ENCODE assay signal across 21 cellular contexts in the genomic region with DNA sequence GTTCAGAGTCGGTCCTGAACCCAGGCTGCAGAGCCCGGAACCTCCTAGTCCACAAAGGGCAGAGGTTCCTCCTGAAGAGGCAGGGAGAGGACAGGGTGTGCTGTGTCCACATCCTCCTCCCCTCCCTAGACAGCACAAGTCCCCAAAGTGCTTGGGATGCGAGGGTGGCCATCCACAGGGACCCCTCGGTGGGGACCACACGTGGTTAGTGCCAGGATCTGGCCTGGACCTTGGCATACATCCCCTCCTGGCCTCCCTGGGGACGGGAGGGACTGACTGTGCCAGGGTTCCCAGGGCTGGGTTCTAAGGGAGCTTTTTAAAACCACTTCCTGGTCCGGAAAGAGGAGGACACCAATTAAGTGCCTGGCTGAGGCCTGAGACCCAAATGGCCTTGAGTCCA.
DNase-seq lines count a peak whose midpoint lies in the region; ATAC-seq, FAIRE-seq and TF ChIP-seq lines count a peak whose summit lies in the region.
"Had no signal": no experiment of that assay in that cellular context is flagged by ENCODE, and none has a peak within 500 bp of the region (broad histone marks: within the 10 kb centered on the region; RNA-seq: fewer than 3 reads in every experiment).

No MANE protein-coding gene starts in this region.

- H3K4me3 ChIP-seq in left ventricle myocardium inferior = no peak overlapping the region
- H3K4me3 ChIP-seq: PC-9 had no signal

- TF ChIP-seq CTCF in left ventricle myocardium inferior (IDR thresholded peaks at IDR 0.05; ENCODE audit: borderline replicate concordance) (no peak), neural crest cell (conservative IDR thresholded peaks at IDR 0.05) (no peak)

- H3K36me3 ChIP-seq in left ventricle myocardium inferior = no peaks in the 10 kb centered on the region

- H3K27ac ChIP-seq in left ventricle myocardium inferior (replicated peaks) = peak overlapping the region; percentile 54
- H3K27ac ChIP-seq: C4-2B, PC-9 had no signal

- no peaks in the 10 kb centered on the region for H3K27me3 ChIP-seq in left ventricle myocardium inferior (ENCODE audit: low read depth)

- peaks cover 7% of the 10 kb centered on the region for H3K9me3 ChIP-seq in left ventricle myocardium inferior (replicated peaks)

- ATAC-seq in Right ventricle myocardium inferior = no peak
- ATAC-seq in GM18907 (IDR thresholded peaks at IDR 0.05; ENCODE audit: unreplicated experiment) = no peak

- H3K27ac Mint-ChIP-seq in neural crest cell (ENCODE audit: unreplicated experiment) = peak overlapping the region; percentile 22
- H3K27ac Mint-ChIP-seq: IgD-negative memory B cell had no signal

- peak; percentile 36 for FAIRE-seq in HTR-8/SVneo (lab: Jason Lieb, UNC)
- FAIRE-seq: A204.1 had no signal

- DNase-seq in left ventricle myocardium inferior = no peak
- DNase-seq in Right ventricle myocardium inferior (ENCODE audit: missing footprints) = no peak
- DNase-seq in HTR-8/SVneo (ENCODE audit: insufficient read length, low spot score) = no peak
- DNase-seq in neural crest cell (ENCODE audit: low read depth, low spot score) = no peak
- no peak for DNase-seq in ureter (ENCODE audit: low spot score)
- DNase-seq in posterior vena cava (ENCODE audit: low spot score) = no peak
- DNase-seq: DMS153, DND-41, H7, NCI-H1092, NCI-H1417 treated with DMSO at 0.1 percent for 48 hours, NCI-H1694 treated with DMSO at 0.1 percent for 48 hours, NCI-H2081, NCI-H2227 treated with DMSO at 0.1 percent for 48 hours, NCI-H526 treated with DMSO at 0.1 percent for 48 hours, PC-9, SHP77 had no signal

- H3K4me1 Mint-ChIP-seq in neural crest cell = peaks cover 12% of the 10 kb centered on the region

- no peaks in the 10 kb centered on the region for H3K27me3 Mint-ChIP-seq in neural crest cell (ENCODE audit: low read depth)

- intact Hi-C loops in left ventricle myocardium inferior (cut with micrococcal nuclease) (no loop called here), Right ventricle myocardium inferior (cut with DNase I) (no loop called here), posterior vena cava (cut with DNase I) (no loop called here)

- H3K36me3 Mint-ChIP-seq in neural crest cell (ENCODE audit: low read depth) = no peaks in the 10 kb centered on the region
- H3K36me3 Mint-ChIP-seq: IgD-negative memory B cell had no signal

- H3K4me1 ChIP-seq in left ventricle myocardium inferior = peaks cover 48% of the 10 kb centered on the region

- H3K9me3 Mint-ChIP-seq in neural crest cell = no peaks in the 10 kb centered on the region
- H3K9me3 Mint-ChIP-seq: IgD-negative memory B cell had no signal

- H3K4me3 Mint-ChIP-seq in neural crest cell = no peak overlapping the region
- H3K4me3 Mint-ChIP-seq: IgD-negative memory B cell had no signal
